ENCODE assay signal across 2 cellular contexts in genomic region chr6:146682919-146683318, GRCh38.
TF ChIP-seq lines count a peak whose summit lies in the region.

No MANE protein-coding gene starts in this region.

TF ChIP-seq in A549, 52 proteins besides CTCF, POLR2A, EP300 and RAD21 (continued from another document):
- TF ChIP-seq CBX8 (IDR thresholded peaks at IDR 0.05): no peak
- TF ChIP-seq HOXB13 (CRISPR knock-in tag; IDR thresholded peaks at IDR 0.05; ENCODE audit: low read depth): no peak
- TF ChIP-seq MYC (IDR thresholded peaks at IDR 0.05; ENCODE audit: borderline replicate concordance, low read length): no peak
- TF ChIP-seq RCOR1 (IDR thresholded peaks at IDR 0.05; ENCODE audit: low read depth, low read length): no peak
- no peak for TF ChIP-seq MAFK (IDR thresholded peaks at IDR 0.05; ENCODE audit: partially characterized antibody)
- TF ChIP-seq CEBPB (IDR thresholded peaks at IDR 0.05): no peak

TF ChIP-seq in GM23338, 12 proteins besides CTCF, POLR2A, EP300 and RAD21 (continued from another document):
- no peak for TF ChIP-seq REST (IDR thresholded peaks at IDR 0.05; ENCODE audit: unreplicated experiment)
- no peak for TF ChIP-seq POLR2AphosphoS5 (IDR thresholded peaks at IDR 0.05; ENCODE audit: low read depth)
- TF ChIP-seq JUNB (IDR thresholded peaks at IDR 0.05; ENCODE audit: unreplicated experiment): no peak
- no peak for TF ChIP-seq ETS1 (IDR thresholded peaks at IDR 0.05)
- TF ChIP-seq NANOG (IDR thresholded peaks at IDR 0.05; ENCODE audit: borderline replicate concordance): no peak
- TF ChIP-seq ZNF114 (CRISPR knock-in tag; IDR thresholded peaks at IDR 0.05): no peak
- TF ChIP-seq CREB1 (CRISPR knock-in tag; IDR thresholded peaks at IDR 0.05; ENCODE audit: low read depth): no peak
- TF ChIP-seq, protein P1, sequence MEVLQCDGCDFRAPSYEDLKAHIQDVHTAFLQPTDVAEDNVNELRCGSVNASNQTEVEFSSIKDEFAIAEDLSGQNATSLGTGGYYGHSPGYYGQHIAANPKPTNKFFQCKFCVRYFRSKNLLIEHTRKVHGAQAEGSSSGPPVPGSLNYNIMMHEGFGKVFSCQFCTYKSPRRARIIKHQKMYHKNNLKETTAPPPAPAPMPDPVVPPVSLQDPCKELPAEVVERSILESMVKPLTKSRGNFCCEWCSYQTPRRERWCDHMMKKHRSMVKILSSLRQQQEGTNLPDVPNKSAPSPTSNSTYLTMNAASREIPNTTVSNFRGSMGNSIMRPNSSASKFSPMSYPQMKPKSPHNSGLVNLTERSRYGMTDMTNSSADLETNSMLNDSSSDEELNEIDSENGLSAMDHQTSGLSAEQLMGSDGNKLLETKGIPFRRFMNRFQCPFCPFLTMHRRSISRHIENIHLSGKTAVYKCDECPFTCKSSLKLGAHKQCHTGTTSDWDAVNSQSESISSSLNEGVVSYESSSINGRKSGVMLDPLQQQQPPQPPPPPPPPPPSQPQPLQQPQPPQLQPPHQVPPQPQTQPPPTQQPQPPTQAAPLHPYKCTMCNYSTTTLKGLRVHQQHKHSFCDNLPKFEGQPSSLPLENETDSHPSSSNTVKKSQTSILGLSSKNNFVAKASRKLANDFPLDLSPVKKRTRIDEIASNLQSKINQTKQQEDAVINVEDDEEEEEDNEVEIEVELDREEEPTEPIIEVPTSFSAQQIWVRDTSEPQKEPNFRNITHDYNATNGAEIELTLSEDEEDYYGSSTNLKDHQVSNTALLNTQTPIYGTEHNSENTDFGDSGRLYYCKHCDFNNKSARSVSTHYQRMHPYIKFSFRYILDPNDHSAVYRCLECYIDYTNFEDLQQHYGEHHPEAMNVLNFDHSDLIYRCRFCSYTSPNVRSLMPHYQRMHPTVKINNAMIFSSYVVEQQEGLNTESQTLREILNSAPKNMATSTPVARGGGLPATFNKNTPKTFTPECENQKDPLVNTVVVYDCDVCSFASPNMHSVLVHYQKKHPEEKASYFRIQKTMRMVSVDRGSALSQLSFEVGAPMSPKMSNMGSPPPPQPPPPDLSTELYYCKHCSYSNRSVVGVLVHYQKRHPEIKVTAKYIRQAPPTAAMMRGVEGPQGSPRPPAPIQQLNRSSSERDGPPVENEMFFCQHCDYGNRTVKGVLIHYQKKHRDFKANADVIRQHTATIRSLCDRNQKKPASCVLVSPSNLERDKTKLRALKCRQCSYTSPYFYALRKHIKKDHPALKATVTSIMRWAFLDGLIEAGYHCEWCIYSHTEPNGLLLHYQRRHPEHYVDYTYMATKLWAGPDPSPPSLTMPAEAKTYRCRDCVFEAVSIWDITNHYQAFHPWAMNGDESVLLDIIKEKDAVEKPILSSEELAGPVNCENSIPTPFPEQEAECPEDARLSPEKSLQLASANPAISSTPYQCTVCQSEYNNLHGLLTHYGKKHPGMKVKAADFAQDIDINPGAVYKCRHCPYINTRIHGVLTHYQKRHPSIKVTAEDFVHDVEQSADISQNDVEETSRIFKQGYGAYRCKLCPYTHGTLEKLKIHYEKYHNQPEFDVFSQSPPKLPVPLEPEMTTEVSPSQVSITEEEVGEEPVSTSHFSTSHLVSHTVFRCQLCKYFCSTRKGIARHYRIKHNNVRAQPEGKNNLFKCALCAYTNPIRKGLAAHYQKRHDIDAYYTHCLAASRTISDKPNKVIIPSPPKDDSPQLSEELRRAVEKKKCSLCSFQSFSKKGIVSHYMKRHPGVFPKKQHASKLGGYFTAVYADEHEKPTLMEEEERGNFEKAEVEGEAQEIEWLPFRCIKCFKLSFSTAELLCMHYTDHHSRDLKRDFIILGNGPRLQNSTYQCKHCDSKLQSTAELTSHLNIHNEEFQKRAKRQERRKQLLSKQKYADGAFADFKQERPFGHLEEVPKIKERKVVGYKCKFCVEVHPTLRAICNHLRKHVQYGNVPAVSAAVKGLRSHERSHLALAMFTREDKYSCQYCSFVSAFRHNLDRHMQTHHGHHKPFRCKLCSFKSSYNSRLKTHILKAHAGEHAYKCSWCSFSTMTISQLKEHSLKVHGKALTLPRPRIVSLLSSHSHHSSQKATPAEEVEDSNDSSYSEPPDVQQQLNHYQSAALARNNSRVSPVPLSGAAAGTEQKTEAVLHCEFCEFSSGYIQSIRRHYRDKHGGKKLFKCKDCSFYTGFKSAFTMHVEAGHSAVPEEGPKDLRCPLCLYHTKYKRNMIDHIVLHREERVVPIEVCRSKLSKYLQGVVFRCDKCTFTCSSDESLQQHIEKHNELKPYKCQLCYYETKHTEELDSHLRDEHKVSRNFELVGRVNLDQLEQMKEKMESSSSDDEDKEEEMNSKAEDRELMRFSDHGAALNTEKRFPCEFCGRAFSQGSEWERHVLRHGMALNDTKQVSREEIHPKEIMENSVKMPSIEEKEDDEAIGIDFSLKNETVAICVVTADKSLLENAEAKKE (CRISPR knock-in tag; IDR thresholded peaks at IDR 0.05): no peak
- TF ChIP-seq EZH2phosphoT487 (IDR thresholded peaks at IDR 0.05; ENCODE audit: unreplicated experiment): no peak
- TF ChIP-seq ZNF331 (CRISPR knock-in tag; IDR thresholded peaks at IDR 0.05; ENCODE audit: low read depth): no peak
